21 cellular contexts compared by ENCODE assay signal in genomic region chr20:50629675-50630055, GRCh38.
DNase-seq lines count a peak whose midpoint lies in the region; FAIRE-seq and TF ChIP-seq lines count a peak whose summit lies in the region.
"Had no signal": no experiment of that assay in that cellular context is flagged by ENCODE, and none has a peak within 500 bp of the region (broad histone marks: within the 10 kb centered on the region; RNA-seq: fewer than 3 reads in every experiment).

No MANE protein-coding gene starts in this region.

- H3K9me3 Mint-ChIP-seq in activated T-cell treated with anti-CD3 and anti-CD28 coated beads, Interleukin-2, amount 50 U/mL, for 24 hours, result no peaks in the 10 kb centered on the region
- H3K9me3 Mint-ChIP-seq: CD4-positive, alpha-beta T cell; T-helper 1 cell treated with Interleukin-12 subunit alpha and Interleukin-12 subunit beta and Interleukin-4 antibody, amounts not matched to agents 30 μg/mL and 1 μg/mL, for 36 hours had no signal

- TF ChIP-seq POLR2A in tibial nerve (IDR thresholded peaks at IDR 0.05), result no peak

- no peak for TF ChIP-seq EP300 in tibial nerve (IDR thresholded peaks at IDR 0.05)

- H2BK15ac ChIP-seq in neuronal stem cell (ENCODE audit: low read length), result peak overlapping the region; percentile 87

- peak overlapping the region; percentile 69 for H4K91ac ChIP-seq in neuronal stem cell (ENCODE audit: low read depth, low read length, poor library complexity)

- POLR2A ChIA-PET in A673 (lab: Charles Lee; ENCODE audit: low non-redundant PET), result no interaction called here
- POLR2A ChIA-PET in RWPE1 (lab: Yijun Ruan, JAX; ENCODE audit: low non-redundant PET), result no interaction called here

- H3K4me3 ChIP-seq in A673 (ENCODE audit: low read depth, low read length, poor library complexity, severe bottlenecking) (no peak overlapping the region), neuronal stem cell (ENCODE audit: low read length in 2 of 2) (no peak overlapping the region), tibial nerve (no peak overlapping the region)
- H3K4me3 ChIP-seq: SJSA1 had no signal

- peak overlapping the region; percentile 4 for H3K23ac ChIP-seq in neuronal stem cell (ENCODE audit: low read depth, low read length, poor library complexity)

- H3K27ac ChIP-seq in A673 (ENCODE audit: low read depth, low read length, poor library complexity, severe bottlenecking) (peak overlapping the region; percentile 65), RWPE1 (0 out of 2 replicates have a peak overlapping the region, but pooled peaks have one; percentile 3), neuronal stem cell (replicated peaks; ENCODE audit: low read length) (no peak overlapping the region), tibial nerve (no peak overlapping the region)
- H3K27ac ChIP-seq: KMS-11, SJSA1 had no signal

- no peaks in the 10 kb centered on the region for H3K27me3 ChIP-seq in A673 (replicated peaks; ENCODE audit: insufficient read depth, low read depth, low read length, poor library complexity)
- peaks cover 0 to 2% (median 0%) of the 10 kb centered on the region in 3 experiments for H3K27me3 ChIP-seq in neuronal stem cell (ENCODE audit: control insufficient read depth in 3 of 3, insufficient read depth in 3 of 3, low read depth in 1 of 3, low read length in 3 of 3)
- H3K27me3 ChIP-seq in tibial nerve, result no peaks in the 10 kb centered on the region
- H3K27me3 ChIP-seq: SJSA1 had no signal

- peak overlapping the region; percentile 89 for H2BK12ac ChIP-seq in neuronal stem cell (ENCODE audit: low read length)

- H3K4me1 Mint-ChIP-seq in activated T-cell treated with anti-CD3 and anti-CD28 coated beads, Interleukin-2, amount 50 U/mL, for 24 hours (ENCODE audit: low read depth), result no peaks in the 10 kb centered on the region

- H3K9me3 ChIP-seq in A673 (ENCODE audit: low read depth, low read length, poor library complexity, severe bottlenecking), result no peaks in the 10 kb centered on the region
- no peaks in the 10 kb centered on the region for H3K9me3 ChIP-seq in neuronal stem cell (replicated peaks in 1 of 2; ENCODE audit: control insufficient read depth in 2 of 2, insufficient read depth in 1 of 2, low read depth in 1 of 2, low read length in 2 of 2)
- H3K9me3 ChIP-seq in tibial nerve, result no peaks in the 10 kb centered on the region
- H3K9me3 ChIP-seq: Caco-2, SJSA1 had no signal

- H3K9ac ChIP-seq in neuronal stem cell (ENCODE audit: low read depth, low read length, poor library complexity), result no peak overlapping the region
- H3K9ac ChIP-seq: KMS-11 had no signal

- H3K27me3 Mint-ChIP-seq in activated T-cell treated with anti-CD3 and anti-CD28 coated beads, Interleukin-2, amount 50 U/mL, for 24 hours, result no peaks in the 10 kb centered on the region
- H3K27me3 Mint-ChIP-seq: CD4-positive, alpha-beta T cell had no signal

- no TSS peak for BruUV-seq in A673 (replicated peaks; lab: Mats Ljungman, UMichigan)

- peak overlapping the region; percentile 79 for H2BK5ac ChIP-seq in neuronal stem cell (ENCODE audit: low read length)

- no peak for DNase-seq in A673 (ENCODE audit: low spot score)
- peak; percentile 46 for DNase-seq in ELR (ENCODE audit: low read depth)
- peak; percentile 36 for DNase-seq in RWPE1 (ENCODE audit: low spot score)
- no peak for DNase-seq in neuronal stem cell (ENCODE audit: low spot score)
- no peak for DNase-seq in tibial nerve (ENCODE audit: low spot score in 2 of 2)
- no peak for DNase-seq in activated T-cell treated with anti-CD3 and anti-CD28 coated beads, Interleukin-2, amount 50 U/mL, for 24 hours
- DNase-seq in RCC 7860 (ENCODE audit: low spot score), result no peak
- DNase-seq: Caco-2; CD4-positive, alpha-beta T cell; DMS153; EL; NCI-H1417 treated with DMSO at 0.1 percent for 48 hours; NCI-H187 treated with DMSO at 0.1 percent for 48 hours; NCI-H345; NCI-H526 treated with DMSO at 0.1 percent for 48 hours; RPMI8226 had no signal

- no peak overlapping the region for H3K27ac Mint-ChIP-seq in activated T-cell treated with anti-CD3 and anti-CD28 coated beads, Interleukin-2, amount 50 U/mL, for 24 hours
- H3K27ac Mint-ChIP-seq: CD4-positive, alpha-beta T cell; T-helper 1 cell treated with Interleukin-12 subunit alpha and Interleukin-12 subunit beta and Interleukin-4 antibody, amounts not matched to agents 30 μg/mL and 1 μg/mL, for 36 hours had no signal

- H3K14ac ChIP-seq in neuronal stem cell (ENCODE audit: low read length), result peak overlapping the region; percentile 79

- peak overlapping the region; percentile 80 for H3K18ac ChIP-seq in neuronal stem cell (ENCODE audit: low read length)

- TF ChIP-seq CTCF in A673 (conservative IDR thresholded peaks at IDR 0.05; ENCODE audit: low read depth, low read length) (no peak), RWPE1 (conservative IDR thresholded peaks at IDR 0.05; ENCODE audit: low read depth) (no peak), tibial nerve (IDR thresholded peaks at IDR 0.05) (no peak)

- CTCF ChIA-PET in A673 (lab: Charles Lee), result no interaction called here
- CTCF ChIA-PET in RWPE1 (lab: Yijun Ruan, JAX), result no interaction called here

- no peaks in the 10 kb centered on the region for H3K36me3 Mint-ChIP-seq in activated T-cell treated with anti-CD3 and anti-CD28 coated beads, Interleukin-2, amount 50 U/mL, for 24 hours (ENCODE audit: low read depth)

- no peak overlapping the region for H2AFZ ChIP-seq in neuronal stem cell (ENCODE audit: low read length)

- H3K79me1 ChIP-seq in neuronal stem cell (ENCODE audit: low read depth, low read length), result peaks cover 1% of the 10 kb centered on the region

- H4K8ac ChIP-seq in neuronal stem cell (ENCODE audit: low read depth, low read length), result no peak overlapping the region

- no peak overlapping the region for H3K4me2 ChIP-seq in neuronal stem cell (ENCODE audit: insufficient read depth, low read length, poor library complexity, severe bottlenecking)
- H3K4me2 ChIP-seq: KMS-11 had no signal

- H3K4me1 ChIP-seq in A673 (ENCODE audit: insufficient read depth, low read length, poor library complexity, severe bottlenecking), result peaks cover 21% of the 10 kb centered on the region
- peaks cover 8 to 9% of the 10 kb centered on the region in 2 donors for H3K4me1 ChIP-seq in neuronal stem cell (ENCODE audit: control insufficient read depth in 2 of 2, insufficient read depth in 1 of 2, low read depth in 1 of 2, low read length in 2 of 2)
- peaks cover 0 to 11% (median 0%) of the 10 kb centered on the region in 4 donors for H3K4me1 ChIP-seq in tibial nerve

- WGBS in neuronal stem cell (ENCODE audit: extremely low coverage in 2 of 2, insufficient read length in 2 of 2, insufficient replicate concordance in 1 of 2), 2 donors, result no CpG with 5 or more reads among the region's 7 CpGs
- WGBS in tibial nerve, 2 donors, result 71 to 74% methylated on average over 7 of the region's 7 CpGs

- no peak overlapping the region for H3K4me3 Mint-ChIP-seq in activated T-cell treated with anti-CD3 and anti-CD28 coated beads, Interleukin-2, amount 50 U/mL, for 24 hours
- H3K4me3 Mint-ChIP-seq: CD4-positive, alpha-beta T cell; T-helper 1 cell treated with Interleukin-12 subunit alpha and Interleukin-12 subunit beta and Interleukin-4 antibody, amounts not matched to agents 30 μg/mL and 1 μg/mL, for 36 hours had no signal

- H3K4ac ChIP-seq in neuronal stem cell (ENCODE audit: low read length), result peak overlapping the region; percentile 90

- intact Hi-C loops in A673 (cut with micrococcal nuclease; ENCODE audit: unreplicated experiment), result loop anchor here (10.0 kb wide), 1 partner anchor 115 kb away; no protein-coding TSS in a partner anchor

- no peaks in the 10 kb centered on the region for H3K36me3 ChIP-seq in A673 (ENCODE audit: insufficient read depth, low read length, poor library complexity, severe bottlenecking)
- no peaks in the 10 kb centered on the region for H3K36me3 ChIP-seq in neuronal stem cell (replicated peaks in 1 of 2; ENCODE audit: control insufficient read depth in 2 of 2, insufficient read depth in 2 of 2, low read length in 2 of 2)
- H3K36me3 ChIP-seq in tibial nerve, result no peaks in the 10 kb centered on the region

- FAIRE-seq in RCC 7860 (lab: Jason Lieb, UNC), result no peak
- FAIRE-seq: GM12891, GM18507 had no signal

- peak overlapping the region; percentile 39 for H2BK120ac ChIP-seq in neuronal stem cell (ENCODE audit: low read depth, low read length)

- peak overlapping the region; percentile 88 for H2AK5ac ChIP-seq in neuronal stem cell (ENCODE audit: low read depth, low read length)

Comparison
In these comparisons a context has a peak if more than half of its experiments do, and no peak if none do; other contexts are left out.
1. DNase-seq: peak in ELR (single experiment) and RWPE1 (single experiment); none in A673 (single experiment), neuronal stem cell (single experiment), tibial nerve (0 of 2), activated T-cell treated with anti-CD3 and anti-CD28 coated beads, Interleukin-2, amount 50 U/mL, for 24 hours (single experiment) and RCC 7860 (single experiment).
2. H3K27ac ChIP-seq: peak in A673 (single experiment) and RWPE1 (single experiment); none in neuronal stem cell (single experiment) and tibial nerve (0 of 4).